Comparison of ENCODE assay signal across 24 cellular contexts in genomic region chr11:102304686-102305085, GRCh38. TPM values are rescaled to one million over a fixed set of nuclear protein-coding genes. Genes with fewer than 3 reads are reported as not detected.
A peak's percentile ranks its signal among the peaks of the same experiment; 100 is the strongest.
DNase-seq lines count a peak whose midpoint lies in the region; ATAC-seq and TF ChIP-seq lines count a peak whose summit lies in the region.
"Had no signal": no experiment of that assay in that cellular context is flagged by ENCODE, and none has a peak within 500 bp of the region (broad histone marks: within the 10 kb centered on the region; RNA-seq: fewer than 3 reads in every experiment).

No MANE protein-coding gene starts in this region.

- no peak overlapping the region for H3K4me2 ChIP-seq in IMR-90 (ENCODE audit: low read depth, low read length)

- 100% methylated on average over 1 of the region's 4 CpGs; no CpG with 5 or more reads in 1 of the 2 experiments for WGBS in IMR-90 (ENCODE audit: extremely low coverage in 2 of 2, insufficient read length in 1 of 2), 2 experiments

- dilution Hi-C loops in IMR-90 (cut with HindIII; ENCODE audit: low sequenced_read_pairs, unreplicated experiment): no loop called here

- peak overlapping the region; percentile 66 for H3K27ac Mint-ChIP-seq in activated CD4-positive, alpha-beta T cell treated with anti-CD3 and anti-CD28 coated beads, Interleukin-2, amount 10 ng/mL, durations not matched to agents 24 days and 14 days
- H3K27ac Mint-ChIP-seq in activated T-helper 17 cell treated with anti-CD3 and anti-CD28 coated beads, Interleukin-2, amount 50 U/mL, for 72 hours: peak overlapping the region; percentile 74
- H3K27ac Mint-ChIP-seq in natural killer cell: no peak overlapping the region

- TF ChIP-seq POLR2A in IMR-90 (IDR thresholded peaks at IDR 0.05; ENCODE audit: low read depth, low read length): no peak

- DNase-seq in activated CD4-positive, alpha-beta T cell treated with anti-CD3 and anti-CD28 coated beads, Interleukin-2, amount 10 ng/mL, durations not matched to agents 24 days and 14 days: no peak
- no peak for DNase-seq in activated CD4-positive, alpha-beta T cell treated with anti-CD3 and anti-CD28 coated beads for 48 hours
- DNase-seq in IMR-90 (no peak), natural killer cell (no peak), HuH-7.5 (ENCODE audit: low spot score) (no peak), Right ventricle myocardium superior (no peak)
- DNase-seq: 8988T; activated effector memory CD4-positive, alpha-beta T cell treated with anti-CD3 and anti-CD28 coated beads, Interleukin-2, amount 50 U/mL, for 16 hours; AML-193; amniotic stem cell; cortex of kidney; MM.1S; NCI-H2171; NCI-H524; NK-92 treated with Interleukin-12 subunit alpha and Interleukin-12 subunit beta, amount 100 ng/mL, for 24 hours; Peyer's patch; right lobe of liver; upper lobe of left lung had no signal

- no peak overlapping the region for H4K5ac ChIP-seq in IMR-90 (ENCODE audit: low read depth, low read length)

- H3K4me1 ChIP-seq in IMR-90 (ENCODE audit: control insufficient read depth, insufficient read depth, low read length): no peaks in the 10 kb centered on the region
- H3K4me1 ChIP-seq: parathyroid adenoma, right lobe of liver had no signal

- ATAC-seq in IMR-90 (ENCODE audit: low read depth) (no peak), natural killer cell (peak in 2 of 3 donors; percentile 22 to 66), Right ventricle myocardium superior (ENCODE audit: poor library complexity) (no peak), HG03378 (IDR thresholded peaks at IDR 0.05; ENCODE audit: unreplicated experiment) (no peak)
- peak; percentile 50 for ATAC-seq in activated T-helper 17 cell treated with anti-CD3 and anti-CD28 coated beads, Interleukin-2, amount 50 U/mL, for 72 hours (replicated peaks)
- ATAC-seq: K562, left lobe of liver, right lobe of liver had no signal

- H3K36me3 Mint-ChIP-seq in activated CD4-positive, alpha-beta T cell treated with anti-CD3 and anti-CD28 coated beads, Interleukin-2, amount 10 ng/mL, durations not matched to agents 24 days and 14 days (ENCODE audit: low read depth): peaks cover 24% of the 10 kb centered on the region
- no peaks in the 10 kb centered on the region for H3K36me3 Mint-ChIP-seq in activated T-helper 17 cell treated with anti-CD3 and anti-CD28 coated beads, Interleukin-2, amount 50 U/mL, for 72 hours (ENCODE audit: low read depth)
- no peaks in the 10 kb centered on the region for H3K36me3 Mint-ChIP-seq in natural killer cell

- H3K4me1 Mint-ChIP-seq in activated CD4-positive, alpha-beta T cell treated with anti-CD3 and anti-CD28 coated beads, Interleukin-2, amount 10 ng/mL, durations not matched to agents 24 days and 14 days: peaks cover 55% of the 10 kb centered on the region
- H3K4me1 Mint-ChIP-seq in activated T-helper 17 cell treated with anti-CD3 and anti-CD28 coated beads, Interleukin-2, amount 50 U/mL, for 72 hours: peaks cover 58% of the 10 kb centered on the region
- H3K4me1 Mint-ChIP-seq in natural killer cell: peaks cover 12 to 21% of the 10 kb centered on the region in 2 donors

- H2BK20ac ChIP-seq in IMR-90 (ENCODE audit: low read depth, low read length): no peak overlapping the region

- H3K56ac ChIP-seq in IMR-90 (ENCODE audit: extremely low read depth, insufficient read depth, low read length): no peak overlapping the region

- H2AK5ac ChIP-seq in IMR-90 (ENCODE audit: low read depth, low read length): no peak overlapping the region

- TF ChIP-seq CTCF in IMR-90 (conservative IDR thresholded peaks at IDR 0.05; ENCODE audit: low read depth, low read length): no peak
- TF ChIP-seq CTCF in natural killer cell (IDR thresholded peaks at IDR 0.05): no peak

- intact Hi-C loops in activated CD4-positive, alpha-beta T cell treated with anti-CD3 and anti-CD28 coated beads, Interleukin-2, amount 10 ng/mL, durations not matched to agents 24 days and 14 days (cut with micrococcal nuclease): no loop called here
- intact Hi-C loops in IMR-90 (cut with micrococcal nuclease): no loop called here
- intact Hi-C loops in natural killer cell (cut with micrococcal nuclease): no loop called here
- intact Hi-C loops in Right ventricle myocardium superior (cut with DNase I): no loop called here

- TF ChIP-seq RAD21 in IMR-90 (IDR thresholded peaks at IDR 0.05; ENCODE audit: low read length): no peak

- POLR2A ChIA-PET in IMR-90 (lab: Charles Lee; ENCODE audit: unreplicated experiment): no interaction called here

- peaks cover 29% of the 10 kb centered on the region for H3K9me3 Mint-ChIP-seq in activated CD4-positive, alpha-beta T cell treated with anti-CD3 and anti-CD28 coated beads, Interleukin-2, amount 10 ng/mL, durations not matched to agents 24 days and 14 days
- peaks cover 13% of the 10 kb centered on the region for H3K9me3 Mint-ChIP-seq in activated T-helper 17 cell treated with anti-CD3 and anti-CD28 coated beads, Interleukin-2, amount 50 U/mL, for 72 hours
- peaks cover 2 to 5% of the 10 kb centered on the region in 2 donors for H3K9me3 Mint-ChIP-seq in natural killer cell

- CTCF ChIA-PET in IMR-90 (lab: Yijun Ruan, JAX): no interaction called here

- H4K20me1 ChIP-seq in IMR-90 (ENCODE audit: insufficient read depth, low read length): no peaks in the 10 kb centered on the region

- H3K27me3 Mint-ChIP-seq in activated CD4-positive, alpha-beta T cell treated with anti-CD3 and anti-CD28 coated beads, Interleukin-2, amount 10 ng/mL, durations not matched to agents 24 days and 14 days: no peaks in the 10 kb centered on the region
- no peaks in the 10 kb centered on the region for H3K27me3 Mint-ChIP-seq in activated T-helper 17 cell treated with anti-CD3 and anti-CD28 coated beads, Interleukin-2, amount 50 U/mL, for 72 hours
- peaks cover 0 to 2% of the 10 kb centered on the region in 2 donors for H3K27me3 Mint-ChIP-seq in natural killer cell (ENCODE audit: low read depth in 2 of 2)

- no peak overlapping the region for H2AFZ ChIP-seq in IMR-90 (replicated peaks; ENCODE audit: low read length, poor library complexity)
- H2AFZ ChIP-seq: parathyroid adenoma had no signal

- H4K91ac ChIP-seq in IMR-90 (ENCODE audit: insufficient read depth, low read depth, low read length): no peak overlapping the region

- no peak overlapping the region for H3K4me3 ChIP-seq in IMR-90 (ENCODE audit: insufficient read depth, low read depth, low read length)
- H3K4me3 ChIP-seq: K562, Peyer's patch, right lobe of liver, upper lobe of left lung had no signal

- no peak overlapping the region for H3K27ac ChIP-seq in IMR-90 (ENCODE audit: insufficient read depth, low read length)
- H3K27ac ChIP-seq: parathyroid adenoma, right lobe of liver had no signal

- H3K4ac ChIP-seq in IMR-90 (ENCODE audit: low read depth, low read length): no peak overlapping the region

- H3K14ac ChIP-seq in IMR-90 (replicated peaks; ENCODE audit: low read depth, low read length): no peak overlapping the region

- no peak overlapping the region for H2AK9ac ChIP-seq in IMR-90 (replicated peaks; ENCODE audit: low read depth, low read length, poor library complexity)

- H3K4me3 Mint-ChIP-seq in activated CD4-positive, alpha-beta T cell treated with anti-CD3 and anti-CD28 coated beads, Interleukin-2, amount 10 ng/mL, durations not matched to agents 24 days and 14 days: peak overlapping the region; percentile 57
- H3K4me3 Mint-ChIP-seq in activated T-helper 17 cell treated with anti-CD3 and anti-CD28 coated beads, Interleukin-2, amount 50 U/mL, for 72 hours: peak overlapping the region; percentile 88
- no peak overlapping the region for H3K4me3 Mint-ChIP-seq in natural killer cell

- no peak overlapping the region for H2BK15ac ChIP-seq in IMR-90 (ENCODE audit: low read depth, low read length)

- H2BK120ac ChIP-seq in IMR-90 (ENCODE audit: low read depth, low read length): no peak overlapping the region

- peaks cover 8% of the 10 kb centered on the region for H3K9me3 ChIP-seq in IMR-90 (ENCODE audit: control insufficient read depth, insufficient read depth, low read length)
- H3K9me3 ChIP-seq: right lobe of liver had no signal

- H3K36me3 ChIP-seq in IMR-90 (ENCODE audit: control insufficient read depth, insufficient read depth, low read length): no peaks in the 10 kb centered on the region
- H3K36me3 ChIP-seq: Peyer's patch, right lobe of liver, upper lobe of left lung had no signal

- no peak overlapping the region for H3K23ac ChIP-seq in IMR-90 (ENCODE audit: low read depth, low read length)

- no peak overlapping the region for H4K8ac ChIP-seq in IMR-90 (ENCODE audit: low read depth in 2 of 2, low read length in 2 of 2)

- peaks cover 3% of the 10 kb centered on the region; the same call in 1 of the 2 replicates for H3K9me1 ChIP-seq in IMR-90 (ENCODE audit: insufficient read depth, low read length)

- no peak overlapping the region for H3K18ac ChIP-seq in IMR-90 (ENCODE audit: low read depth, low read length)

- no TSS peak for BruUV-seq in IMR-90 (replicated peaks; lab: Mats Ljungman, UMichigan)

- H2BK5ac ChIP-seq in IMR-90 (ENCODE audit: low read depth, low read length, poor library complexity, severe bottlenecking): peak overlapping the region; percentile 33

- no peak overlapping the region for H3K9ac ChIP-seq in IMR-90 (ENCODE audit: low read depth, low read length)
- H3K9ac ChIP-seq: parathyroid adenoma had no signal

- in situ Hi-C loops in IMR-90 (cut with MboI; ENCODE audit: low sequenced_read_pairs): no loop called here

- no peaks in the 10 kb centered on the region; a peak in 1 of 4 replicates for H3K79me1 ChIP-seq in IMR-90 (ENCODE audit: low read depth in 1 of 2, low read length in 2 of 2)

- no peaks in the 10 kb centered on the region for H3K27me3 ChIP-seq in IMR-90 (ENCODE audit: control insufficient read depth, insufficient read depth, low read length)
- H3K27me3 ChIP-seq: Peyer's patch, right lobe of liver, upper lobe of left lung had no signal

RNA-seq across cellular contexts. Expression of gene BIRC3, which starts 12.6 kb away (rescaled TPM):
- total RNA-seq in activated CD4-positive, alpha-beta T cell treated with anti-CD3 and anti-CD28 coated beads, Interleukin-2, amount 10 ng/mL, durations not matched to agents 24 days and 14 days: 100 and 102 TPM in 2 replicates
- total RNA-seq in IMR-90 (2012; rRNA removed) (5.0 and 6.4 TPM in 2 replicates), natural killer cell (10 to 100 TPM; 14.2 to 92.3 (median 20.1) TPM), Right ventricle myocardium superior (10.5 TPM)
- polyA plus RNA-seq in IMR-90 (2012; rRNA removed): 1.3 and 2.2 TPM in 2 replicates
- 0.25 and 0.29 TPM in 2 replicates for polyA plus RNA-seq in IMR-90 (2012; cell fraction: cytosol; rRNA removed)
- 0.07 and 0.97 TPM in 2 replicates for polyA plus RNA-seq in IMR-90 (2012; cell fraction: nucleus; rRNA removed; ENCODE audit: low replicate concordance)
- total RNA-seq in activated T-helper 17 cell treated with anti-CD3 and anti-CD28 coated beads, Interleukin-2, amount 50 U/mL, for 72 hours: 100 to 1,000 TPM; 124 to 355 TPM
- polyA plus RNA-seq: neural cell had no signal

RNA-seq across cellular contexts. Expression of gene BIRC2, which starts 42.3 kb away (rescaled TPM):
- total RNA-seq in activated CD4-positive, alpha-beta T cell treated with anti-CD3 and anti-CD28 coated beads, Interleukin-2, amount 10 ng/mL, durations not matched to agents 24 days and 14 days: 27.8 and 30.8 TPM in 2 replicates
- total RNA-seq in IMR-90 (2012; rRNA removed) (112 and 204 TPM in 2 replicates), natural killer cell (100 to 1,000 TPM in 2 of 3 donors, 10 to 100 TPM in 1; 92.2 to 146 (median 111) TPM), Right ventricle myocardium superior (30.4 TPM)
- polyA plus RNA-seq in IMR-90 (2012; rRNA removed): 40.4 and 48.0 TPM in 2 replicates
- 9.2 and 19.6 TPM in 2 replicates for polyA plus RNA-seq in IMR-90 (2012; cell fraction: cytosol; rRNA removed)
- polyA plus RNA-seq in IMR-90 (2012; cell fraction: nucleus; rRNA removed; ENCODE audit: low replicate concordance): 8.4 and 78.2 TPM in 2 replicates
- total RNA-seq in activated T-helper 17 cell treated with anti-CD3 and anti-CD28 coated beads, Interleukin-2, amount 50 U/mL, for 72 hours: 10 to 100 TPM; 27.3 to 60.9 TPM

Comparison
In these comparisons a context has a peak if more than half of its experiments do, and no peak if none do; other contexts are left out.
1. H3K27ac Mint-ChIP-seq: peak in activated CD4-positive, alpha-beta T cell treated with anti-CD3 and anti-CD28 coated beads, Interleukin-2, amount 10 ng/mL, durations not matched to agents 24 days and 14 days (single experiment) and activated T-helper 17 cell treated with anti-CD3 and anti-CD28 coated beads, Interleukin-2, amount 50 U/mL, for 72 hours (single experiment); none in natural killer cell (0 of 2).
2. ATAC-seq: peak in activated T-helper 17 cell treated with anti-CD3 and anti-CD28 coated beads, Interleukin-2, amount 50 U/mL, for 72 hours (single experiment) and natural killer cell (2 of 3); none in IMR-90 (single experiment), Right ventricle myocardium superior (single experiment) and HG03378 (single experiment).